ENCODE assay signal across 21 cellular contexts in the genomic region with DNA sequence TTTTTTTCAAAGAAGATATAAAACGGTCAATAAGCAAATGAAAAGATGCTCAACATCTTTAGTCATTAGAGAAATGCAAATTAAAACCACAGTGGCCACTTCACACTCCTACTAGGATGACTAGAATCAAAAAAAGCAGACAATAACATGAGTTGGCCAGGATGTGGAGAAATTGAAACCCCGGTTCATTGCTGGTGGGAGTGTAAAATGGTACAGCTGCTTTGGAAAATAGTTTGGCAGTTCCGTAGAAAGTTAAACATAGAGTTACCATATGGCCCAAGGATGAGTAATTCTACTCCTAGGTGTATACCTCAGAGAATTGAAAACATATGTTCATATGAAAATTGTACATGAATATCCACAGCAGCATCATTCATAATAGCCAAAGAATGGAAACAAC.
DNase-seq lines count a peak whose midpoint lies in the region; ATAC-seq and TF ChIP-seq lines count a peak whose summit lies in the region.
"Had no signal": no experiment of that assay in that cellular context is flagged by ENCODE, and none has a peak within 500 bp of the region (broad histone marks: within the 10 kb centered on the region; RNA-seq: fewer than 3 reads in every experiment).

No MANE protein-coding gene starts in this region.

- no peak overlapping the region for H3K27ac Mint-ChIP-seq in CD4-positive, alpha-beta T cell
- H3K27ac Mint-ChIP-seq: CD8-positive, alpha-beta T cell; H9; T-cell had no signal

- no peaks in the 10 kb centered on the region for H3K79me2 ChIP-seq in KMS-11 (ENCODE audit: insufficient read depth, low read depth)

- POLR2A ChIA-PET in CD4-positive, alpha-beta T cell (lab: Charles Lee): no interaction called here

- peaks cover 7% of the 10 kb centered on the region for H3K9me3 Mint-ChIP-seq in CD4-positive, alpha-beta T cell

- CTCF ChIA-PET in CD4-positive, alpha-beta T cell (lab: Charles Lee): no interaction called here

- DNase-seq in NCI-H2171 (lab: John Stamatoyannopoulos, UW) (peak; percentile 60), fibroblast of mammary gland (ENCODE audit: low read depth) (peak; percentile 28), superior temporal gyrus (ENCODE audit: extremely low spot score) (peak; percentile 70), islet precursor cell (no peak), C1 segment of cervical spinal cord (lab: John Stamatoyannopoulos, UW) (no peak)
- DNase-seq in CD4-positive, alpha-beta T cell: no peak
- DNase-seq: CD8-positive, alpha-beta T cell; GDM1; H9; IMR-90; MG63; NCI-H1048; NCI-H1417 treated with DMSO at 0.1 percent for 48 hours; NCI-H2029; NCI-H345; NCI-H524; NCI-H774; T-cell had no signal

- peak overlapping the region; percentile 43 for H3K4me2 ChIP-seq in KMS-11

- no peak overlapping the region for H3K9ac ChIP-seq in KMS-11
- H3K9ac ChIP-seq: BLaER1 had no signal

- H3K4me3 ChIP-seq in KMS-11 (IDR thresholded peaks at IDR 0.05; ENCODE audit: insufficient read depth, low read depth, low read length): no peak overlapping the region
- no peak overlapping the region for H3K4me3 ChIP-seq in fibroblast of mammary gland (ENCODE audit: control insufficient read depth, low read depth, low read length)
- H3K4me3 ChIP-seq: BLaER1, MG63 had no signal

- no peaks in the 10 kb centered on the region for H3K27me3 Mint-ChIP-seq in CD4-positive, alpha-beta T cell
- H3K27me3 Mint-ChIP-seq: T-cell had no signal

- H3K4me1 ChIP-seq in KMS-11 (ENCODE audit: low read depth, poor library complexity, severe bottlenecking): peaks cover 57% of the 10 kb centered on the region

- no peak overlapping the region for H3K4me3 Mint-ChIP-seq in CD4-positive, alpha-beta T cell
- H3K4me3 Mint-ChIP-seq: CD8-positive, alpha-beta T cell; H9; T-cell had no signal

- H4K20me1 ChIP-seq in KMS-11 (ENCODE audit: insufficient read depth): no peaks in the 10 kb centered on the region
- H4K20me1 ChIP-seq: BLaER1 had no signal

- intact Hi-C loops in CD4-positive, alpha-beta T cell (cut with DNase I, micrococcal nuclease): no loop called here

- H3K36me3 ChIP-seq in KMS-11 (ENCODE audit: insufficient read depth): no peaks in the 10 kb centered on the region
- H3K36me3 ChIP-seq: BLaER1, MG63 had no signal

- no peaks in the 10 kb centered on the region for H3K4me1 Mint-ChIP-seq in CD4-positive, alpha-beta T cell (ENCODE audit: low read depth)
- H3K4me1 Mint-ChIP-seq: H9, T-cell had no signal

- H3K36me3 Mint-ChIP-seq in CD4-positive, alpha-beta T cell (ENCODE audit: low read depth): no peaks in the 10 kb centered on the region
- H3K36me3 Mint-ChIP-seq: CD8-positive, alpha-beta T cell; T-cell had no signal

- no peaks in the 10 kb centered on the region for H3K9me3 ChIP-seq in CD4-positive, alpha-beta T cell (ENCODE audit: control insufficient read depth, low read length)
- H3K9me3 ChIP-seq: BLaER1, MG63 had no signal

- ATAC-seq in CD4-positive, alpha-beta T cell (ENCODE audit: poor library complexity): no peak
- ATAC-seq: CD8-positive, alpha-beta T cell; Panc1; T-cell had no signal

- H3K27me3 ChIP-seq in KMS-11 (ENCODE audit: insufficient read depth, low read depth): no peaks in the 10 kb centered on the region
- H3K27me3 ChIP-seq in CD4-positive, alpha-beta T cell (ENCODE audit: control insufficient read depth, insufficient read depth, low read length): no peaks in the 10 kb centered on the region
- H3K27me3 ChIP-seq: BLaER1, MG63 had no signal

- no peak overlapping the region for H2AFZ ChIP-seq in KMS-11 (ENCODE audit: low read depth)

- no peak for TF ChIP-seq CTCF in KMS-11 (conservative IDR thresholded peaks at IDR 0.05; ENCODE audit: low read depth, low read length)
- no peak for TF ChIP-seq CTCF in fibroblast of mammary gland (conservative IDR thresholded peaks at IDR 0.05; ENCODE audit: control insufficient read depth, insufficient read depth, low read depth, low read length)
- TF ChIP-seq CTCF in CD4-positive, alpha-beta T cell (IDR thresholded peaks at IDR 0.05): no peak

- H3K27ac ChIP-seq in KMS-11: peak overlapping the region; percentile 28
- H3K27ac ChIP-seq in CD4-positive, alpha-beta T cell (ENCODE audit: low read depth, low read length): no peak overlapping the region
- H3K27ac ChIP-seq: BLaER1 had no signal

Comparison
In these comparisons a context has a peak if more than half of its experiments do, and no peak if none do; other contexts are left out.
1. DNase-seq: peak in NCI-H2171 (single experiment), fibroblast of mammary gland (single experiment) and superior temporal gyrus (single experiment); none in islet precursor cell (single experiment), CD4-positive, alpha-beta T cell (0 of 10) and C1 segment of cervical spinal cord (0 of 14).